13 cellular contexts compared by ENCODE assay signal in the genomic region with DNA sequence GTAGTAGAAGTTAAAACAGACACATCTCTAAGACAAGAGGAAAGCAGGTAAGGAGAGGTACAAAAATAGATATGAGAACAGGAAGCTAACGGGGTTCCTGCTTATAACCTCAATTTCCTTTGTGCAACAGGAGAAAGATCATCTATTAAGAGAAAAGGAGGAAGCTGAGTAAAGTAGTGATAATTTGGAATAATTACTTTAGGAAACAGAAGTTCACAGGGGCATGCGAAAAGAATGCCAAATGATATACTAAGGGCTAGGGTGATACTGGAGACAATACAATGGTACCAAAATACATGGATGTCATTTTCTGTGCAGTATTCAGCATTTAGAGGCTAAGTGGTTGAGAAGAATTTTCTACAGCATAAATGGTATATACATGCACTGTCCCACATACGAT.
DNase-seq lines count a peak whose midpoint lies in the region; ATAC-seq, FAIRE-seq and TF ChIP-seq lines count a peak whose summit lies in the region.
"Had no signal": no experiment of that assay in that cellular context is flagged by ENCODE, and none has a peak within 500 bp of the region (broad histone marks: within the 10 kb centered on the region; RNA-seq: fewer than 3 reads in every experiment).

No MANE protein-coding gene starts in this region.

- H3K4me1 Mint-ChIP-seq in T-helper 1 cell treated with Interleukin-12 subunit alpha and Interleukin-12 subunit beta and Interleukin-4 antibody, amounts not matched to agents 30 μg/mL and 1 μg/mL, for 36 hours (ENCODE audit: low read depth), result peaks cover 59% of the 10 kb centered on the region
- H3K4me1 Mint-ChIP-seq in T-helper 17 cell, result peaks cover 60% of the 10 kb centered on the region
- H3K4me1 Mint-ChIP-seq in natural killer cell, result peaks cover 51 to 61% of the 10 kb centered on the region in 2 donors

- FAIRE-seq in pancreas (lab: Jason Lieb, UNC), result no peak
- FAIRE-seq: A549, TTC549 had no signal

- DNase-seq in T-helper 1 cell, result no peak
- DNase-seq in T-helper 17 cell, result no peak
- DNase-seq in natural killer cell, result no peak
- no peak for DNase-seq in pancreas
- DNase-seq in HEK293T (ENCODE audit: extremely low spot score), result no peak
- DNase-seq: amygdala, GOT3 had no signal

- peaks cover 20% of the 10 kb centered on the region for H3K36me3 Mint-ChIP-seq in T-helper 1 cell treated with Interleukin-12 subunit alpha and Interleukin-12 subunit beta and Interleukin-4 antibody, amounts not matched to agents 30 μg/mL and 1 μg/mL, for 36 hours (ENCODE audit: low read depth)
- H3K36me3 Mint-ChIP-seq in T-helper 17 cell (ENCODE audit: low read depth) (peaks cover 5% of the 10 kb centered on the region), natural killer cell (no peaks in the 10 kb centered on the region)

- ATAC-seq in HG02759 (IDR thresholded peaks at IDR 0.05; ENCODE audit: unreplicated experiment), result peak; percentile 23
- ATAC-seq in T-helper 17 cell, result peak; percentile 66
- peak in 1 of 3 donors; percentile 41 for ATAC-seq in natural killer cell
- ATAC-seq in pancreas, result no peak
- no peak for ATAC-seq in HG02678 (IDR thresholded peaks at IDR 0.05; ENCODE audit: unreplicated experiment)
- ATAC-seq: A549 had no signal

- H3K27ac Mint-ChIP-seq in T-helper 1 cell treated with Interleukin-12 subunit alpha and Interleukin-12 subunit beta and Interleukin-4 antibody, amounts not matched to agents 30 μg/mL and 1 μg/mL, for 36 hours, result peak overlapping the region; percentile 66
- H3K27ac Mint-ChIP-seq in T-helper 17 cell, result peak overlapping the region; percentile 92
- H3K27ac Mint-ChIP-seq in natural killer cell, result peak overlapping the region; percentile 4 to 46

- peaks cover 6% of the 10 kb centered on the region for H3K9me3 Mint-ChIP-seq in T-helper 1 cell treated with Interleukin-12 subunit alpha and Interleukin-12 subunit beta and Interleukin-4 antibody, amounts not matched to agents 30 μg/mL and 1 μg/mL, for 36 hours
- peaks cover 0 to 2% of the 10 kb centered on the region in 2 donors for H3K9me3 Mint-ChIP-seq in natural killer cell

- TF ChIP-seq CTCF in natural killer cell (IDR thresholded peaks at IDR 0.05) (no peak), pancreas (IDR thresholded peaks at IDR 0.05) (no peak)

- POLR2A ChIA-PET in HEK293T (lab: Yijun Ruan, JAX), result no interaction called here

- no peaks in the 10 kb centered on the region for H3K36me3 ChIP-seq in pancreas

- no peak overlapping the region for H3K27ac ChIP-seq in pancreas
- H3K27ac ChIP-seq: A549 had no signal

- no peaks in the 10 kb centered on the region for H3K27me3 Mint-ChIP-seq in T-helper 1 cell treated with Interleukin-12 subunit alpha and Interleukin-12 subunit beta and Interleukin-4 antibody, amounts not matched to agents 30 μg/mL and 1 μg/mL, for 36 hours (ENCODE audit: low read depth)
- H3K27me3 Mint-ChIP-seq in T-helper 17 cell (no peaks in the 10 kb centered on the region), natural killer cell (ENCODE audit: low read depth in 2 of 2) (no peaks in the 10 kb centered on the region)

- intact Hi-C loops in natural killer cell (cut with micrococcal nuclease) (no loop called here), pancreas (cut with DNase I) (no loop called here)

- H3K4me3 Mint-ChIP-seq in T-helper 1 cell treated with Interleukin-12 subunit alpha and Interleukin-12 subunit beta and Interleukin-4 antibody, amounts not matched to agents 30 μg/mL and 1 μg/mL, for 36 hours, result peak overlapping the region; percentile 72
- peak overlapping the region; percentile 92 for H3K4me3 Mint-ChIP-seq in T-helper 17 cell
- H3K4me3 Mint-ChIP-seq in natural killer cell, result peak overlapping the region; percentile 75

- WGBS in pancreas, 2 donors, result 83 to 84% methylated on average over 3 of the region's 3 CpGs

- no peaks in the 10 kb centered on the region for H3K27me3 ChIP-seq in pancreas

- CTCF ChIA-PET in HEK293T (lab: Yijun Ruan, JAX), result interaction anchor here (0.6 kb wide), 1 partner anchor 25 kb away, joined by 3 read pairs; no protein-coding TSS in a partner anchor

- H3K4me3 ChIP-seq in pancreas, result no peak overlapping the region
- H3K4me3 ChIP-seq: A549, lung had no signal

- peaks cover 2 to 19% (median 9%) of the 10 kb centered on the region in 3 donors for H3K4me1 ChIP-seq in pancreas

- no peaks in the 10 kb centered on the region for H3K9me3 ChIP-seq in T-helper 17 cell (ENCODE audit: control insufficient read depth, low read length, poor library complexity, severe bottlenecking)
- no peaks in the 10 kb centered on the region for H3K9me3 ChIP-seq in pancreas
- H3K9me3 ChIP-seq: A549 had no signal

TF ChIP-seq in HEK293T, 16 proteins besides CTCF, POLR2A, EP300 and RAD21:
- TF ChIP-seq FOXK2 (IDR thresholded peaks at IDR 0.05) (no peak), FOXA1 (IDR thresholded peaks at IDR 0.05) (no peak), HDGF (IDR thresholded peaks at IDR 0.05; ENCODE audit: borderline replicate concordance) (no peak), LEF1 (IDR thresholded peaks at IDR 0.05; ENCODE audit: borderline replicate concordance) (no peak), ELF4 (IDR thresholded peaks at IDR 0.05) (no peak)
- TF ChIP-seq, protein P1, sequence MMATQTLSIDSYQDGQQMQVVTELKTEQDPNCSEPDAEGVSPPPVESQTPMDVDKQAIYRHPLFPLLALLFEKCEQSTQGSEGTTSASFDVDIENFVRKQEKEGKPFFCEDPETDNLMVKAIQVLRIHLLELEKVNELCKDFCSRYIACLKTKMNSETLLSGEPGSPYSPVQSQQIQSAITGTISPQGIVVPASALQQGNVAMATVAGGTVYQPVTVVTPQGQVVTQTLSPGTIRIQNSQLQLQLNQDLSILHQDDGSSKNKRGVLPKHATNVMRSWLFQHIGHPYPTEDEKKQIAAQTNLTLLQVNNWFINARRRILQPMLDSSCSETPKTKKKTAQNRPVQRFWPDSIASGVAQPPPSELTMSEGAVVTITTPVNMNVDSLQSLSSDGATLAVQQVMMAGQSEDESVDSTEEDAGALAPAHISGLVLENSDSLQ (IDR thresholded peaks at IDR 0.05), result no peak
TF ChIP-seq in HEK293T: peak in this region for 0.

Comparison
In these comparisons a context has a peak if more than half of its experiments do, and no peak if none do; other contexts are left out.
1. H3K27ac Mint-ChIP-seq: peak in every context shown above with its lines; median percentile 92 in T-helper 17 cell; 66 in T-helper 1 cell treated with Interleukin-12 subunit alpha and Interleukin-12 subunit beta and Interleukin-4 antibody, amounts not matched to agents 30 μg/mL and 1 μg/mL, for 36 hours; 25 in natural killer cell.
2. ATAC-seq: peak in HG02759 (single experiment) and T-helper 17 cell (single experiment); none in pancreas (0 of 4) and HG02678 (single experiment).
3. Peak in every context shown above with its lines, with median percentiles within 50 percentile points of each other: H3K4me3 Mint-ChIP-seq.